ENCODE assay signal across 17 cellular contexts in the genomic region with DNA sequence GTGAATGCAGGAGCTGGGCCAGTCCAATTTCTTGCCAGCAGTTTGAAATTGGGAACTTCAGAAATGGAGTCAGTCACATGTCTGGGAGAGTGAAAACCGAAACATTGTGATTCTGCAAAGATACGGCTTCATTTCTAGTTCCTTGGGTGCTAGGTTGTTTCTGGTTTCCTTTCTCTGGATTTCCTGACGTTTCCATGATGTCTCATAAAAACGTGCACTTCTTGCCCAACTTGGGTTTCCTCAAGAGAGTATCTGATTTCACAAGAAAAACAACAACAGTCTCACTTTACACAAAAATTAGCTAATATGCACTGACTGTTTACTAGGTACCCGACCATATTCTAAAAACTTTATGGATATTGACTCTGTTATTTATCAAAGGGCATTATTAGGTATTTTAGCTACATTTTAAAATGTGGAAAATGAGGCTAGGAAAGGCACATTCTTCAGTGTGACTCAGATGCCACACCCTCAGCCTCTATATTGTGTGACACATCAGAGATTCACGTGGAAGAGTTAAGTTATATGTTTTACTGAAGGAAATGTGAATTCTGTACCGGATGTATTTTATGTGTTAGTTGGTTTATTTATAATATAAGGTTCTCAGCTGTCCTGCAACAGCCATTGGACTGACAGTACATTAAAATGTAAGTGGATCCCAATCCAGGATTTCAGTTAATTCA.
DNase-seq lines count a peak whose midpoint lies in the region; ATAC-seq and TF ChIP-seq lines count a peak whose summit lies in the region.
"Had no signal": no experiment of that assay in that cellular context is flagged by ENCODE, and none has a peak within 500 bp of the region (broad histone marks: within the 10 kb centered on the region; RNA-seq: fewer than 3 reads in every experiment).

No MANE protein-coding gene starts in this region.

- no peak overlapping the region for H2AK5ac ChIP-seq in IMR-90 (ENCODE audit: low read depth, low read length)

- H3K27ac ChIP-seq in IMR-90 (ENCODE audit: insufficient read depth, low read length) (peak overlapping the region; percentile 32; the same call in 1 of the 2 replicates), mammary epithelial cell (ENCODE audit: insufficient read depth, low read depth, low read length) (peak overlapping the region; percentile 88), spleen (no peak overlapping the region), neural progenitor cell (no peak overlapping the region)
- H3K27ac ChIP-seq: BLaER1 treated with 17β-estradiol and CSF1 and Interleukin-3, amounts not matched to agents 10 nM and 100 nM; pancreas; uterus had no signal

- H2BK5ac ChIP-seq in IMR-90 (ENCODE audit: low read depth, low read length, poor library complexity, severe bottlenecking), result peak overlapping the region; percentile 73

- no peak overlapping the region for H3K4me2 ChIP-seq in IMR-90 (ENCODE audit: low read depth, low read length)
- H3K4me2 ChIP-seq in mammary epithelial cell (ENCODE audit: insufficient read depth, low read depth, low read length), result peak overlapping the region; percentile 22
- H3K4me2 ChIP-seq in neural progenitor cell, result no peak overlapping the region
- H3K4me2 ChIP-seq: BLaER1 treated with 17β-estradiol and CSF1 and Interleukin-3, amounts not matched to agents 10 nM and 100 nM had no signal

- H2AK9ac ChIP-seq in IMR-90 (replicated peaks; ENCODE audit: low read depth, low read length, poor library complexity), result no peak overlapping the region

- peaks cover 3% of the 10 kb centered on the region; the same call in 1 of the 2 replicates for H3K4me1 ChIP-seq in IMR-90 (ENCODE audit: control insufficient read depth, insufficient read depth, low read length)
- peaks cover 14% of the 10 kb centered on the region for H3K4me1 ChIP-seq in mammary epithelial cell (ENCODE audit: insufficient read depth, low read length)
- H3K4me1 ChIP-seq in spleen, result no peaks in the 10 kb centered on the region
- H3K4me1 ChIP-seq in neural progenitor cell, result no peaks in the 10 kb centered on the region
- H3K4me1 ChIP-seq: BLaER1 treated with 17β-estradiol and CSF1 and Interleukin-3, amounts not matched to agents 10 nM and 100 nM; pancreas; uterus had no signal

- H3K4me3 ChIP-seq in AG10803 (ENCODE audit: low read length) (no peak overlapping the region), IMR-90 (ENCODE audit: insufficient read depth, low read depth, low read length) (no peak overlapping the region), mammary epithelial cell (replicated peaks in 1 of 3; ENCODE audit: insufficient read depth in 1 of 3, low read depth in 2 of 3, low read length in 3 of 3) (no peak overlapping the region), spleen (no peak overlapping the region), neural progenitor cell (no peak overlapping the region)
- H3K4me3 ChIP-seq: BLaER1 treated with 17β-estradiol and CSF1 and Interleukin-3, amounts not matched to agents 10 nM and 100 nM; pancreas; uterus had no signal

- no peaks in the 10 kb centered on the region for H4K20me1 ChIP-seq in IMR-90 (ENCODE audit: insufficient read depth, low read length)
- no peaks in the 10 kb centered on the region for H4K20me1 ChIP-seq in mammary epithelial cell (ENCODE audit: insufficient read depth, low read length)
- H4K20me1 ChIP-seq in neural progenitor cell (ENCODE audit: low read depth), result no peaks in the 10 kb centered on the region
- H4K20me1 ChIP-seq: BLaER1 treated with 17β-estradiol and CSF1 and Interleukin-3, amounts not matched to agents 10 nM and 100 nM had no signal

- WGBS in IMR-90 (ENCODE audit: extremely low coverage in 2 of 2, insufficient read length in 1 of 2), 2 experiments, result 62% methylated on average over 2 of the region's 7 CpGs; no CpG with 5 or more reads in 1 of the 2 experiments
- WGBS in mammary epithelial cell (ENCODE audit: low coverage, missing lambda C conversion rate), result 41% methylated on average over 7 of the region's 7 CpGs
- 59 to 78% (median 67%) methylated on average over 7 of the region's 7 CpGs for WGBS in spleen, 5 donors

- no peak overlapping the region for H4K5ac ChIP-seq in IMR-90 (ENCODE audit: low read depth, low read length)

- no peak overlapping the region for H4K8ac ChIP-seq in IMR-90 (ENCODE audit: low read depth in 2 of 2, low read length in 2 of 2)

- no peak overlapping the region for H3K9ac ChIP-seq in IMR-90 (ENCODE audit: low read depth, low read length)
- peak overlapping the region; percentile 15 for H3K9ac ChIP-seq in mammary epithelial cell (ENCODE audit: insufficient read depth, low read length)
- no peak overlapping the region for H3K9ac ChIP-seq in neural progenitor cell
- H3K9ac ChIP-seq: BLaER1 treated with 17β-estradiol and CSF1 and Interleukin-3, amounts not matched to agents 10 nM and 100 nM had no signal

- H3K27me3 ChIP-seq in IMR-90 (ENCODE audit: control insufficient read depth, insufficient read depth, low read length) (no peaks in the 10 kb centered on the region), mammary epithelial cell (ENCODE audit: insufficient read depth, low read length) (no peaks in the 10 kb centered on the region), spleen (replicated peaks in 1 of 7) (no peaks in the 10 kb centered on the region), neural progenitor cell (no peaks in the 10 kb centered on the region)
- H3K27me3 ChIP-seq: BLaER1 treated with 17β-estradiol and CSF1 and Interleukin-3, amounts not matched to agents 10 nM and 100 nM; pancreas; uterus had no signal

- no peak for TF ChIP-seq POLR2A in IMR-90 (IDR thresholded peaks at IDR 0.05; ENCODE audit: low read depth, low read length)
- no peak for TF ChIP-seq POLR2A in spleen (IDR thresholded peaks at IDR 0.05)

- in situ Hi-C loops in IMR-90 (cut with MboI; ENCODE audit: low sequenced_read_pairs) (no loop called here), mammary epithelial cell (cut with MboI; ENCODE audit: low sequenced_read_pairs in 2 of 2) (no loop called here)

- no peaks in the 10 kb centered on the region for H3K4me1 Mint-ChIP-seq in neural progenitor cell

- H3K14ac ChIP-seq in IMR-90 (replicated peaks; ENCODE audit: low read depth, low read length), result 0 out of 2 replicates have a peak overlapping the region, but pooled peaks have one; percentile 2

- peaks cover 11% of the 10 kb centered on the region for H3K9me3 ChIP-seq in IMR-90 (ENCODE audit: control insufficient read depth, insufficient read depth, low read length)
- peaks cover 5% of the 10 kb centered on the region for H3K9me3 ChIP-seq in mammary epithelial cell (replicated peaks; ENCODE audit: insufficient read depth, low read length)
- H3K9me3 ChIP-seq in spleen, result peaks cover 0 to 51% (median 19%) of the 10 kb centered on the region in 8 donors
- H3K9me3 ChIP-seq in neural progenitor cell (ENCODE audit: low read depth), result no peaks in the 10 kb centered on the region
- H3K9me3 ChIP-seq: pancreas, uterus had no signal

- H2BK120ac ChIP-seq in IMR-90 (ENCODE audit: low read depth, low read length), result peak overlapping the region; percentile 28; the same call in 1 of the 2 replicates

- H3F3A ChIP-seq in neural progenitor cell (ENCODE audit: low read depth), result no peaks in the 10 kb centered on the region

- H3K79me1 ChIP-seq in IMR-90 (ENCODE audit: low read depth in 1 of 2, low read length in 2 of 2), result no peaks in the 10 kb centered on the region

- H3K36me3 ChIP-seq in IMR-90 (ENCODE audit: control insufficient read depth, insufficient read depth, low read length) (no peaks in the 10 kb centered on the region), mammary epithelial cell (ENCODE audit: insufficient read depth, low read length) (no peaks in the 10 kb centered on the region), spleen (no peaks in the 10 kb centered on the region), neural progenitor cell (no peaks in the 10 kb centered on the region)
- H3K36me3 ChIP-seq: pancreas, uterus had no signal

- H3K4ac ChIP-seq in IMR-90 (ENCODE audit: low read depth, low read length), result peak overlapping the region; percentile 5; the same call in 1 of the 2 replicates

- peaks cover 9% of the 10 kb centered on the region for H3K9me3 Mint-ChIP-seq in neural progenitor cell

- H3K18ac ChIP-seq in IMR-90 (ENCODE audit: low read depth, low read length), result no peak overlapping the region

- peak; percentile 82 for ATAC-seq in IMR-90 (ENCODE audit: low read depth)
- ATAC-seq: pancreas had no signal

- TF ChIP-seq CTCF in AG10803 (conservative IDR thresholded peaks at IDR 0.05; ENCODE audit: low read length) (no peak), IMR-90 (conservative IDR thresholded peaks at IDR 0.05; ENCODE audit: low read depth, low read length) (no peak), mammary epithelial cell (conservative IDR thresholded peaks at IDR 0.05 in 1 of 2, IDR thresholded peaks at IDR 0.05 in 1 of 2; ENCODE audit: extremely low read depth in 1 of 2, insufficient read depth in 1 of 2, low read depth in 1 of 2, low read length in 2 of 2) (no peak), spleen (IDR thresholded peaks at IDR 0.05 in 8 of 11, conservative IDR thresholded peaks at IDR 0.05 in 3 of 11) (no peak), neural progenitor cell (IDR thresholded peaks at IDR 0.05) (no peak)

- no peak overlapping the region for H3K23ac ChIP-seq in IMR-90 (ENCODE audit: low read depth, low read length)

- peak; percentile 43 for DNase-seq in AG10803 (ENCODE audit: low read depth)
- DNase-seq in IMR-90, result peak; percentile 67
- peak; percentile 71 for DNase-seq in mammary epithelial cell
- DNase-seq in kidney tubule cell (ENCODE audit: low spot score), result peak; percentile 44
- DNase-seq in spleen, result no peak
- DNase-seq in neural progenitor cell (ENCODE audit: low spot score), result no peak
- no peak for DNase-seq in amygdala (lab: John Stamatoyannopoulos, UW)
- DNase-seq in cerebellar nuclear complex (lab: John Stamatoyannopoulos, UW), result no peak
- DNase-seq: activated CD4-positive, alpha-beta T cell treated with anti-CD3 and anti-CD28 coated beads, Interleukin-2, amount 50 U/mL, for 48 hours; mesendoderm; NCI-H1417; NCI-H446 treated with DMSO at 0.1 percent for 48 hours; pancreas; stimulated activated CD8-positive, alpha-beta memory T cell treated with anti-CD3 and anti-CD28 coated beads, Interleukin-4, amount 100 ng/mL, for 48 hours; uterus had no signal

- dilution Hi-C loops in IMR-90 (cut with HindIII; ENCODE audit: low sequenced_read_pairs, unreplicated experiment), result no loop called here
- dilution Hi-C loops in mammary epithelial cell (cut with HindIII; ENCODE audit: low sequenced_read_pairs), result loop anchor here (5.0 kb wide), 1 partner anchor 64 kb away; no protein-coding TSS in a partner anchor

- CTCF ChIA-PET in IMR-90 (lab: Yijun Ruan, JAX) (no interaction called here), mammary epithelial cell (lab: Charles Lee; ENCODE audit: low non-redundant PET) (no interaction called here)

- intact Hi-C loops in IMR-90 (cut with micrococcal nuclease) (no loop called here), mammary epithelial cell (cut with micrococcal nuclease) (no loop called here), spleen (cut with DNase I; ENCODE audit: low total_unique reads) (no loop called here)

- POLR2A ChIA-PET in IMR-90 (lab: Charles Lee; ENCODE audit: unreplicated experiment), result no interaction called here

- no peaks in the 10 kb centered on the region for H3K79me2 ChIP-seq in mammary epithelial cell (ENCODE audit: insufficient read depth, low read length)
- no peaks in the 10 kb centered on the region for H3K79me2 ChIP-seq in neural progenitor cell (ENCODE audit: low read depth)

- H2AFZ ChIP-seq in IMR-90 (replicated peaks; ENCODE audit: low read length, poor library complexity) (no peak overlapping the region), mammary epithelial cell (ENCODE audit: low read depth, low read length) (peak overlapping the region; percentile 64), neural progenitor cell (replicated peaks) (no peak overlapping the region)

- no TSS peak for BruUV-seq in IMR-90 (replicated peaks; lab: Mats Ljungman, UMichigan)
- no TSS peak for BruUV-seq in mammary epithelial cell (replicated peaks; lab: Mats Ljungman, UMichigan)

- H3K56ac ChIP-seq in IMR-90 (ENCODE audit: extremely low read depth, insufficient read depth, low read length), result 0 out of 2 replicates have a peak overlapping the region, but pooled peaks have one; percentile 9

- H2BK15ac ChIP-seq in IMR-90 (ENCODE audit: low read depth, low read length), result no peak overlapping the region

- H3K4me3 Mint-ChIP-seq in neural progenitor cell, result no peak overlapping the region
- H3K4me3 Mint-ChIP-seq: activated T-helper 1 cell treated with anti-CD3 and anti-CD28 coated beads, Interleukin-12 subunit alpha, Interleukin-12 subunit beta, Interleukin-2, Interleukin-4 antibody, amounts not matched to agents 30 ng/mL and 10 ng/mL and 1 ng/mL, durations not matched to agents 14 hours and 24 hours and 36 hours had no signal

- H3K9me1 ChIP-seq in IMR-90 (ENCODE audit: insufficient read depth, low read length), result no peaks in the 10 kb centered on the region

- peaks cover 9% of the 10 kb centered on the region for H3K27me3 Mint-ChIP-seq in neural progenitor cell (ENCODE audit: insufficient read depth, low read depth)

- no peaks in the 10 kb centered on the region for H3K36me3 Mint-ChIP-seq in neural progenitor cell

- peak overlapping the region; percentile 41 for H2BK20ac ChIP-seq in IMR-90 (ENCODE audit: low read depth, low read length)

- TF ChIP-seq RAD21 in IMR-90 (IDR thresholded peaks at IDR 0.05; ENCODE audit: low read length), result no peak

- H3K27ac Mint-ChIP-seq in neural progenitor cell, result no peak overlapping the region
- H3K27ac Mint-ChIP-seq: activated T-helper 1 cell treated with anti-CD3 and anti-CD28 coated beads, Interleukin-12 subunit alpha, Interleukin-12 subunit beta, Interleukin-2, Interleukin-4 antibody, amounts not matched to agents 30 ng/mL and 10 ng/mL and 1 ng/mL, durations not matched to agents 14 hours and 24 hours and 36 hours had no signal

- H4K91ac ChIP-seq in IMR-90 (ENCODE audit: insufficient read depth, low read depth, low read length), result no peak overlapping the region; the same call in 1 of the 2 replicates

Comparison
In these comparisons a context has a peak if more than half of its experiments do, and no peak if none do; other contexts are left out.
1. DNase-seq: peak in AG10803 (single experiment), IMR-90 (single experiment), mammary epithelial cell (single experiment) and kidney tubule cell (single experiment); none in spleen (single experiment), neural progenitor cell (single experiment), amygdala (0 of 56) and cerebellar nuclear complex (0 of 2).
2. H3K27ac ChIP-seq: peak in IMR-90 (single experiment) and mammary epithelial cell (single experiment); none in spleen (0 of 8) and neural progenitor cell (single experiment).